In the genomic region with DNA sequence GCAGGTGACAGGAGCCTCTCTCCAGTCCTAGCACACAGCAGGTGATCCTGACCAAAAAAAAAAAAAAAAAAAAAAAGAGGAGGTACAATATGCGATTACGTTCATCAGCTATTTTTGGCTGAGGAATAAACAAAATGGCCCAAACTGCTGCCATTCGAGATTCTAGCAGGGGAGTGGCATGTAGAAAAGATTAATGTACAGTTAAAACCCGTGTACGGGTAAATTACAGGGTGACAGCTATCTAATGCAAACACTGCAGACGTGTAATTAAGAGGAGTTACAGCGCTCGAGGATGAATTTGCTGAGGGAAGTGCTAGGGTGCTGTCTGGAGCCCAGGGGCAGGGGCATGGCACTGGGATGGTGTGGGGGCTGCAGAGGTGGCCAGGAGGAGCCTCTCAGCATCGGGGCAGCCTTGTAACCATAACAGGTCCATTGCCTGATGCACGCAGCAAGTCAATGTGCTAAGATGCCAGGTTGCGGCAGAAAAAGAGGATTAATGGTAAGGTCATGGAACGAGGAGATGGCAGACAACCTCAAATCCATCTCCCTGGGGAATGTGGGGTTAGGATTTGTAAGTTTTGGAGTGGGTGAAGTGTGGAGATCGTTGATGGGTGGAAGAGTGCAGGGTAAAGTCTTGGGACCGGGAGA, we compare ENCODE assay signal across 1 cellular context.
TF ChIP-seq lines count a peak whose summit lies in the region.

No MANE protein-coding gene starts in this region.

TF ChIP-seq in H1, 55 proteins besides CTCF, POLR2A, EP300 and RAD21:
- TF ChIP-seq, protein P1, sequence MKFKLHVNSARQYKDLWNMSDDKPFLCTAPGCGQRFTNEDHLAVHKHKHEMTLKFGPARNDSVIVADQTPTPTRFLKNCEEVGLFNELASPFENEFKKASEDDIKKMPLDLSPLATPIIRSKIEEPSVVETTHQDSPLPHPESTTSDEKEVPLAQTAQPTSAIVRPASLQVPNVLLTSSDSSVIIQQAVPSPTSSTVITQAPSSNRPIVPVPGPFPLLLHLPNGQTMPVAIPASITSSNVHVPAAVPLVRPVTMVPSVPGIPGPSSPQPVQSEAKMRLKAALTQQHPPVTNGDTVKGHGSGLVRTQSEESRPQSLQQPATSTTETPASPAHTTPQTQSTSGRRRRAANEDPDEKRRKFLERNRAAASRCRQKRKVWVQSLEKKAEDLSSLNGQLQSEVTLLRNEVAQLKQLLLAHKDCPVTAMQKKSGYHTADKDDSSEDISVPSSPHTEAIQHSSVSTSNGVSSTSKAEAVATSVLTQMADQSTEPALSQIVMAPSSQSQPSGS (IDR thresholded peaks at IDR 0.05; ENCODE audit: low read length), result no peak
